22 cellular contexts compared by ENCODE assay signal in the genomic region with DNA sequence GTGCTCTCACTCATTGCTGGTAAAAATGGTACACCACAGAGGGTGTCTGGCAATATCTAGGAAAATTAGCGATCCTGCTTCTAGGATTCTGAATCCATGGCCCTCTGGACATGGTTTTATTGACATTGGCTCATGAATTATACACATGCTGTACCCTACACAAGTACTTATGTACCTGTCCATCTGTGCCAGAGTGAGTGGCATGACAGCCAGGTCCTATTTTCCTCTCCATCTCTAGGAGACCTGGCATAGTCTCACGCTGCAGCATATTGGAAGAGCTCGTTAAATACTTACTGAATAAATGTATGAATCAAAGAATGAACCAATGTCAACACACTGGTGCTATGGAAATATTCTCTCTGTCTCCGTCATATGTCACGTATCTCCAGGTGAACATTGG. TPM values are rescaled to one million over a fixed set of nuclear protein-coding genes. Genes with fewer than 3 reads are reported as not detected.
"Had no signal": no experiment of that assay in that cellular context is flagged by ENCODE, and none has a peak within 500 bp of the region (broad histone marks: within the 10 kb centered on the region; RNA-seq: fewer than 3 reads in every experiment).

No MANE protein-coding gene starts in this region.

- H3K27me3 ChIP-seq: gastrocnemius medialis, heart right ventricle had no signal

- H3K36me3 ChIP-seq: gastrocnemius medialis, heart right ventricle, lower lobe of right lung, prostate gland had no signal

- H3K4me3 Mint-ChIP-seq: activated B cell treated with CpG ODN at 0.5 μM for 24 hours; activated CD4-positive, alpha-beta T cell treated with anti-CD3 and anti-CD28 coated beads, Interleukin-2, amount 10 ng/mL, durations not matched to agents 24 days and 14 days; effector memory CD8-positive, alpha-beta T cell; mesothelial cell of epicardium; nephron progenitor cell had no signal

- H3K4me3 ChIP-seq: gastrocnemius medialis, heart right ventricle, lower lobe of right lung, prostate gland, skin epidermis had no signal

- H3K27me3 Mint-ChIP-seq: activated B cell treated with CpG ODN at 0.5 μM for 24 hours; activated CD4-positive, alpha-beta T cell treated with anti-CD3 and anti-CD28 coated beads, Interleukin-2, amount 10 ng/mL, durations not matched to agents 24 days and 14 days had no signal

- H3K36me3 Mint-ChIP-seq: mesothelial cell of epicardium had no signal

- DNase-seq: activated B cell treated with CpG ODN at 0.5 μM for 24 hours; activated CD4-positive, alpha-beta T cell treated with anti-CD3 and anti-CD28 coated beads, Interleukin-2, amount 10 ng/mL, durations not matched to agents 24 days and 14 days; activated naive CD4-positive, alpha-beta T cell treated with Interleukin-2 at 50 U/mL for 16 hours; cerebellar nuclear complex; dermis blood vessel endothelial cell; effector memory CD8-positive, alpha-beta T cell; gastrocnemius medialis; heart right ventricle; left colon; lower lobe of right lung; nephron progenitor cell; right cardiac atrium; stimulated activated CD4-positive, alpha-beta T cell treated with anti-CD3 and anti-CD28 coated beads, Interleukin-15, amount 100 ng/mL, for 24 hours; stimulated activated CD4-positive, alpha-beta T cell treated with anti-CD3 and anti-CD28 coated beads, Interleukin-4, amount 100 ng/mL, for 4 hours; stimulated activated CD8-positive, alpha-beta memory T cell treated with anti-CD3 and anti-CD28 coated beads, Interleukin-4, amount 100 ng/mL, for 48 hours; stimulated activated naive CD4-positive, alpha-beta T cell treated with Interleukin-2 at 50 U/mL for 16 hours; substantia nigra; T-helper 2 cell; trophoblast cell had no signal

- H3K27ac ChIP-seq: gastrocnemius medialis, heart right ventricle, lower lobe of right lung, prostate gland had no signal

- H3K4me1 ChIP-seq: gastrocnemius medialis, lower lobe of right lung, prostate gland had no signal

- H3K9me3 Mint-ChIP-seq: activated B cell treated with CpG ODN at 0.5 μM for 24 hours; activated CD4-positive, alpha-beta T cell treated with anti-CD3 and anti-CD28 coated beads, Interleukin-2, amount 10 ng/mL, durations not matched to agents 24 days and 14 days; effector memory CD8-positive, alpha-beta T cell; mesothelial cell of epicardium; nephron progenitor cell had no signal

- H3K9me3 ChIP-seq: gastrocnemius medialis, heart right ventricle, lower lobe of right lung, prostate gland had no signal

- H3K27ac Mint-ChIP-seq: activated B cell treated with CpG ODN at 0.5 μM for 24 hours; activated CD4-positive, alpha-beta T cell treated with anti-CD3 and anti-CD28 coated beads, Interleukin-2, amount 10 ng/mL, durations not matched to agents 24 days and 14 days; effector memory CD8-positive, alpha-beta T cell; mesothelial cell of epicardium; nephron progenitor cell had no signal

- H3K4me1 Mint-ChIP-seq: activated B cell treated with CpG ODN at 0.5 μM for 24 hours; activated CD4-positive, alpha-beta T cell treated with anti-CD3 and anti-CD28 coated beads, Interleukin-2, amount 10 ng/mL, durations not matched to agents 24 days and 14 days; mesothelial cell of epicardium had no signal

RNA-seq across cellular contexts. Expression of a gene that starts 11.0 kb away (rescaled TPM):
- total RNA-seq: activated CD4-positive, alpha-beta T cell treated with anti-CD3 and anti-CD28 coated beads, Interleukin-2, amount 10 ng/mL, durations not matched to agents 24 days and 14 days; mesothelial cell of epicardium had no signal

RNA-seq across cellular contexts. Expression of a gene that starts 54.1 kb away (rescaled TPM):
- total RNA-seq: activated B cell treated with CpG ODN at 0.5 μM for 24 hours; activated CD4-positive, alpha-beta T cell treated with anti-CD3 and anti-CD28 coated beads, Interleukin-2, amount 10 ng/mL, durations not matched to agents 24 days and 14 days had no signal
